In the genomic region with DNA sequence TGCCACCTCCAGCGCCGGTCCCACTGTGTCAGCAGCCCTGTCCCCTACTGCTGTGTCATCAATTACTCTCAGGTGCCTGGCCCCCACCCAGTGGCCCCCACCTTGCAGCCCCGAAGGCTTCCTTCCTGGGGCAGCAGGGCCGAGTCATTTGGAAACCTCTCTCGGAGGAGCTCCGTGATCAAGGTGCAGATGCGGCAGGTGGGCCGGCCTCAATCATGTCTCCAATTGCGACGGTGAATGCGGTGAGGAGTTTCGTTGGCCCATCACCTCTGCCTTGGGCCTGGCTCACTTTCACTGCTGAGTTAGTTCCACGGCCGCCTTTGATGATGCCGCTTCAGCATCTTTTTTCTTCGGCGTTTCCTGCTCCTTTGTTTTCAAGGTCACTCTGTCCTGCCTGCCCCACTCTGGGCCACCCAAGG, we compare ENCODE assay signal across 10 cellular contexts. TPM values are rescaled to one million over a fixed set of nuclear protein-coding genes. Genes with fewer than 3 reads are reported as not detected.
A peak's percentile ranks its signal among the peaks of the same experiment; 100 is the strongest.
DNase-seq lines count a peak whose midpoint lies in the region; ATAC-seq and TF ChIP-seq lines count a peak whose summit lies in the region.
"Had no signal": no experiment of that assay in that cellular context is flagged by ENCODE, and none has a peak within 500 bp of the region (broad histone marks: within the 10 kb centered on the region; RNA-seq: fewer than 3 reads in every experiment).

No MANE protein-coding gene starts in this region.

- H3K4me1 Mint-ChIP-seq in immature natural killer cell: peaks cover 69 to 70% of the 10 kb centered on the region in 2 donors

- H3K9me3 Mint-ChIP-seq in immature natural killer cell: no peaks in the 10 kb centered on the region

- peaks cover 8 to 31% (median 22%) of the 10 kb centered on the region in 3 donors for H3K27me3 Mint-ChIP-seq in immature natural killer cell (ENCODE audit: low read depth in 3 of 3)

- H3K4me3 Mint-ChIP-seq in immature natural killer cell: peak overlapping the region; percentile 26 to 81 (median 47)

- intact Hi-C loops in body of pancreas (cut with DNase I): no loop called here
- intact Hi-C loops in ascending aorta (cut with DNase I): loop anchor here (5.0 kb wide), 1 partner anchor 50 kb away; no protein-coding TSS in a partner anchor

- H3K27ac Mint-ChIP-seq in immature natural killer cell: peak overlapping the region; percentile 67 to 99 (median 92)

- peaks cover 24% of the 10 kb centered on the region for H3K4me1 ChIP-seq in body of pancreas
- H3K4me1 ChIP-seq in ascending aorta: peaks cover 5 to 15% of the 10 kb centered on the region in 2 donors

- H3K36me3 ChIP-seq in H7 (replicated peaks; ENCODE audit: control insufficient read depth, insufficient read depth, low read length) (no peaks in the 10 kb centered on the region), body of pancreas (replicated peaks in 1 of 2; ENCODE audit: insufficient read depth in 1 of 2, low read depth in 2 of 2) (no peaks in the 10 kb centered on the region), ascending aorta (no peaks in the 10 kb centered on the region)

- H3K4me3 ChIP-seq in H7 (ENCODE audit: insufficient read depth, low read depth, low read length) (no peak overlapping the region), body of pancreas (no peak overlapping the region), ascending aorta (no peak overlapping the region)

- no peak for TF ChIP-seq POLR2A in body of pancreas (IDR thresholded peaks at IDR 0.05)

- ATAC-seq in body of pancreas: no peak

- H3K27ac ChIP-seq in C4-2B: 0 out of 2 replicates have a peak overlapping the region, but pooled peaks have one; percentile 9
- H3K27ac ChIP-seq in body of pancreas: no peak overlapping the region
- H3K27ac ChIP-seq in ascending aorta: no peak overlapping the region

- H3K9me3 ChIP-seq in body of pancreas (no peaks in the 10 kb centered on the region), ascending aorta (no peaks in the 10 kb centered on the region)

- H3K27me3 ChIP-seq in H7 (ENCODE audit: control insufficient read depth, insufficient read depth, low read length) (no peaks in the 10 kb centered on the region), body of pancreas (no peaks in the 10 kb centered on the region), ascending aorta (no peaks in the 10 kb centered on the region)

- H3K36me3 Mint-ChIP-seq in immature natural killer cell: no peaks in the 10 kb centered on the region

- WGBS in body of pancreas, 2 donors: 59 to 76% methylated on average over 11 to 17 of the region's 17 CpGs

- peak; percentile 29 for DNase-seq in H7
- peak; percentile 78 for DNase-seq in activated CD4-positive, alpha-beta T cell treated with anti-CD3 and anti-CD28 coated beads for 48 hours
- DNase-seq in immature natural killer cell: peak in 2 of 3 donors; percentile 33 to 36
- no peak for DNase-seq in body of pancreas
- no peak for DNase-seq in NCI-H2029 (lab: John Stamatoyannopoulos, UW)
- DNase-seq in ascending aorta (ENCODE audit: low spot score in 2 of 2): no peak
- DNase-seq in NCI-H2171 treated with DMSO at 0.1 percent for 48 hours (lab: John Stamatoyannopoulos, UW): no peak
- DNase-seq: head of caudate nucleus had no signal

- no peak for TF ChIP-seq CTCF in C4-2B (conservative IDR thresholded peaks at IDR 0.05)
- no peak for TF ChIP-seq CTCF in body of pancreas (IDR thresholded peaks at IDR 0.05)
- TF ChIP-seq CTCF in ascending aorta (IDR thresholded peaks at IDR 0.05): no peak

RNA-seq across cellular contexts. Expression of a gene that starts 11.3 kb away (rescaled TPM):
- total RNA-seq in H7 (2014; rRNA removed; shearing (Covaris generic)): 0.04 TPM in 1 of 2 replicates, not detected in the other
- polyA plus RNA-seq in immature natural killer cell: under 1 TPM in 2 of 3 donors, not detected in 1; 0.05 to 0.30 TPM
- total RNA-seq in body of pancreas: not detected
- total RNA-seq in ascending aorta: not detected
- total RNA-seq: LHCN-M2 had no signal

RNA-seq across cellular contexts. Expression of a gene that starts 53.3 kb away (rescaled TPM):
- 15.8 and 18.5 TPM in 2 replicates for total RNA-seq in H7 (2014; rRNA removed; shearing (Covaris generic))
- polyA plus RNA-seq in immature natural killer cell: 10 to 100 TPM in 1 of 3 donors, 1 to 10 TPM in 1, not detected in 1; 2.2 to 10.5 TPM
- total RNA-seq in body of pancreas (10 to 100 TPM; 13.2 to 16.5 TPM), ascending aorta (46.5 TPM)

Comparison
In these comparisons a context has a peak if more than half of its experiments do, and no peak if none do; other contexts are left out.
1. DNase-seq: peak in H7 (single experiment), activated CD4-positive, alpha-beta T cell treated with anti-CD3 and anti-CD28 coated beads for 48 hours (single experiment) and immature natural killer cell (2 of 3); none in body of pancreas (0 of 4), NCI-H2029 (single experiment), ascending aorta (0 of 2) and NCI-H2171 treated with DMSO at 0.1 percent for 48 hours (single experiment).